ENCODE assay signal across 18 cellular contexts in the genomic region with DNA sequence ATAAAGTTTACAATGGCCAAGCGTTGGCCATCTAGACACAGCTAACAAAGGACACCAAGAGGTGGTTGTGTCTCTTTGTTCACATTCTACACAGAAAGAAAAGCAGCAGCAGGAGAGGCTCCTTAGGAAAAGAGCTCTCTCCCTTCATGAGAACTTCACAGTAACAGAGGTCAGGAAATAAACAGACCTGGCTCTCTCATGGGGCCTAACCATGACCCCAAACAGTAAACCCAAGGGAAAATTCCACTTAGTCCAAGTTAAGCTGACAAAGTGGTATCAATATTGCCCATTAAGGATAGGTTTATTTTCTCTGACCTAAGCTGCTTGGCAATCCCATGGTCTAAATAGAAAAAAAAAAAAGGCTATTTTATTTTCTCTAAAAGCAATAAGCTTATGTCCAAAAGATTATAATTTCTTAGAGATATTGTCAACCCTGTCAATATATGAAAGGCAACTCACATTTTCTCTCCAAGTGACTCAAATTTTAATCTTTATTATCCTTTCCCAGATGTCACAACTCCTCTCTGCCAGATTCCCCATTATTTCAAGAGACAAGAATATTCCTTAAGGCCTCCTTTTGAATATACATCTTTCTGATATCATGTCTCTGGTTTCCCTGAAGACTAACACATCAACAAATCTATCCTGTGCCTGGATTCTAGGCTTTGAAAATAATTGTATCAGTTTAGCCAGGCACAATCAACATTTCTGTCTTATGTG.
DNase-seq lines count a peak whose midpoint lies in the region; TF ChIP-seq lines count a peak whose summit lies in the region.
"Had no signal": no experiment of that assay in that cellular context is flagged by ENCODE, and none has a peak within 500 bp of the region (broad histone marks: within the 10 kb centered on the region; RNA-seq: fewer than 3 reads in every experiment).

No MANE protein-coding gene starts in this region.

- no peak overlapping the region for H2BK15ac ChIP-seq in mesenchymal stem cell (ENCODE audit: low read depth, poor library complexity, severe bottlenecking)

- no peaks in the 10 kb centered on the region for H3K9me3 ChIP-seq in BLaER1 treated with 17β-estradiol and CSF1 and Interleukin-3, amounts not matched to agents 10 nM and 100 nM (replicated peaks in 1 of 11)
- no peaks in the 10 kb centered on the region for H3K9me3 ChIP-seq in mesenchymal stem cell (ENCODE audit: control insufficient read depth, low read length)
- no peaks in the 10 kb centered on the region for H3K9me3 ChIP-seq in neural progenitor cell (ENCODE audit: low read depth)
- H3K9me3 ChIP-seq in thyroid gland = no peaks in the 10 kb centered on the region
- H3K9me3 ChIP-seq: BE2C had no signal

- peaks cover 43% of the 10 kb centered on the region for H3K4me1 Mint-ChIP-seq in neural progenitor cell

- H3K14ac ChIP-seq in mesenchymal stem cell (ENCODE audit: low read length in 2 of 2) = no peak overlapping the region

- H3K27me3 Mint-ChIP-seq in neural progenitor cell (ENCODE audit: insufficient read depth, low read depth) = no peaks in the 10 kb centered on the region

- peaks cover 9% of the 10 kb centered on the region for H3F3A ChIP-seq in neural progenitor cell (ENCODE audit: low read depth)

- H2BK5ac ChIP-seq in mesenchymal stem cell (ENCODE audit: low read depth, low read length, poor library complexity, severe bottlenecking) = no peak overlapping the region

- H3K18ac ChIP-seq in mesenchymal stem cell (ENCODE audit: low read depth in 1 of 2, low read length in 2 of 2) = no peak overlapping the region

- H3K36me3 ChIP-seq in BLaER1 treated with 17β-estradiol and CSF1 and Interleukin-3, amounts not matched to agents 10 nM and 100 nM = no peaks in the 10 kb centered on the region
- H3K36me3 ChIP-seq in mesenchymal stem cell (ENCODE audit: control insufficient read depth in 1 of 2, insufficient read depth in 2 of 2, low read depth in 1 of 2, low read length in 2 of 2) (no peaks in the 10 kb centered on the region), neural progenitor cell (no peaks in the 10 kb centered on the region), thyroid gland (no peaks in the 10 kb centered on the region)
- H3K36me3 ChIP-seq: BE2C had no signal

- H4K8ac ChIP-seq in mesenchymal stem cell (ENCODE audit: low read length) = no peak overlapping the region

- peak overlapping the region in 8 of 11 experiments; percentile 10 to 79 (median 70); a peak in 14 of 22 replicates for H3K4me2 ChIP-seq in BLaER1 treated with 17β-estradiol and CSF1 and Interleukin-3, amounts not matched to agents 10 nM and 100 nM
- H3K4me2 ChIP-seq in mesenchymal stem cell (ENCODE audit: low read length, poor library complexity, severe bottlenecking) (no peak overlapping the region), neural progenitor cell (no peak overlapping the region)

- TF ChIP-seq CTCF in neural progenitor cell (IDR thresholded peaks at IDR 0.05) (no peak), thyroid gland (IDR thresholded peaks at IDR 0.05) (no peak)

- no peak overlapping the region for H3K4me3 ChIP-seq in BLaER1 treated with 17β-estradiol and CSF1 and Interleukin-3, amounts not matched to agents 10 nM and 100 nM
- H3K4me3 ChIP-seq in mesenchymal stem cell (ENCODE audit: insufficient read depth in 1 of 2, low read depth in 1 of 2, low read length in 2 of 2) (no peak overlapping the region), neural progenitor cell (no peak overlapping the region), thyroid gland (replicated peaks in 1 of 3) (no peak overlapping the region)
- H3K4me3 ChIP-seq: GM23338 had no signal

- WGBS in mesenchymal stem cell = 100% methylated on average over 1 of the region's 1 CpG
- WGBS in thyroid gland, 2 donors = 76 to 83% methylated on average over 1 of the region's 1 CpG

- no peak overlapping the region for H3K4me3 Mint-ChIP-seq in neural progenitor cell
- H3K4me3 Mint-ChIP-seq: CD14-positive monocyte; CD4-positive, alpha-beta memory T cell; GM23338 had no signal

- no peak for TF ChIP-seq POLR2A in thyroid gland (IDR thresholded peaks at IDR 0.05)

- H3K4me1 ChIP-seq in BLaER1 treated with 17β-estradiol and CSF1 and Interleukin-3, amounts not matched to agents 10 nM and 100 nM = peaks cover 24 to 44% (median 38%) of the 10 kb centered on the region in 10 experiments
- peaks cover 1% of the 10 kb centered on the region for H3K4me1 ChIP-seq in mesenchymal stem cell (ENCODE audit: control insufficient read depth, insufficient read depth, low read depth, low read length)
- H3K4me1 ChIP-seq in neural progenitor cell = peaks cover 17% of the 10 kb centered on the region
- peaks cover 15 to 19% of the 10 kb centered on the region in 2 donors for H3K4me1 ChIP-seq in thyroid gland
- H3K4me1 ChIP-seq: BE2C had no signal

- peaks cover 4% of the 10 kb centered on the region for H3K36me3 Mint-ChIP-seq in neural progenitor cell
- H3K36me3 Mint-ChIP-seq: CD14-positive monocyte; CD4-positive, alpha-beta memory T cell had no signal

- H3K27ac Mint-ChIP-seq in neural progenitor cell = peak overlapping the region; percentile 88
- H3K27ac Mint-ChIP-seq: CD14-positive monocyte, GM23338 had no signal

- H3K79me2 ChIP-seq in neural progenitor cell (ENCODE audit: low read depth) = no peaks in the 10 kb centered on the region

- H2AFZ ChIP-seq in mesenchymal stem cell (ENCODE audit: low read depth, low read length) (no peak overlapping the region), neural progenitor cell (replicated peaks) (no peak overlapping the region)

- intact Hi-C loops in thyroid gland (cut with DNase I) = no loop called here

- H2BK12ac ChIP-seq in mesenchymal stem cell (ENCODE audit: low read length in 2 of 2) = no peak overlapping the region

- H3K9me3 Mint-ChIP-seq in neural progenitor cell = peaks cover 5% of the 10 kb centered on the region
- H3K9me3 Mint-ChIP-seq: CD14-positive monocyte; CD4-positive, alpha-beta memory T cell; GM23338 had no signal

- H3K9ac ChIP-seq in BLaER1 treated with 17β-estradiol and CSF1 and Interleukin-3, amounts not matched to agents 10 nM and 100 nM = no peak overlapping the region
- no peak overlapping the region for H3K9ac ChIP-seq in mesenchymal stem cell (ENCODE audit: low read length)
- H3K9ac ChIP-seq in neural progenitor cell = no peak overlapping the region

- H2AK5ac ChIP-seq in mesenchymal stem cell (ENCODE audit: low read length, severe bottlenecking) = peak overlapping the region; percentile 91

- H2BK120ac ChIP-seq in mesenchymal stem cell (ENCODE audit: low read depth, low read length) = no peak overlapping the region

- no peak overlapping the region for H3K27ac ChIP-seq in BLaER1 treated with 17β-estradiol and CSF1 and Interleukin-3, amounts not matched to agents 10 nM and 100 nM
- H3K27ac ChIP-seq in mesenchymal stem cell (ENCODE audit: low read length, poor library complexity, severe bottlenecking) = no peak overlapping the region
- no peak overlapping the region for H3K27ac ChIP-seq in neural progenitor cell
- H3K27ac ChIP-seq in thyroid gland = peak overlapping the region; percentile 54 to 64 (median 59)
- H3K27ac ChIP-seq: HL-60 had no signal

- DNase-seq in mesenchymal stem cell (no peak), neural progenitor cell (ENCODE audit: low spot score) (no peak), thyroid gland (no peak), NCI-H748 treated with DMSO at 0.1 percent for 48 hours (lab: John Stamatoyannopoulos, UW) (no peak), OCI-M2 (lab: John Stamatoyannopoulos, UW; ENCODE audit: unreplicated experiment) (no peak)
- no peak for DNase-seq in stimulated activated CD4-positive, alpha-beta T cell treated with anti-CD3 and anti-CD28 coated beads, Interleukin-4, amount 100 ng/mL, for 24 hours
- DNase-seq: ACHN; BE2C; CD4-positive, alpha-beta memory T cell; DMS153; DMS79 treated with DMSO at 0.1 percent for 48 hours; GF-D8; HCEC 1CT; IMR-90 had no signal

- H3K23ac ChIP-seq in mesenchymal stem cell (ENCODE audit: low read length in 2 of 2) = no peak overlapping the region

- no peaks in the 10 kb centered on the region for H4K20me1 ChIP-seq in BLaER1 treated with 17β-estradiol and CSF1 and Interleukin-3, amounts not matched to agents 10 nM and 100 nM
- H4K20me1 ChIP-seq in neural progenitor cell (ENCODE audit: low read depth) = no peaks in the 10 kb centered on the region

- H3K79me1 ChIP-seq in mesenchymal stem cell (replicated peaks; ENCODE audit: low read length, poor library complexity, severe bottlenecking) = no peaks in the 10 kb centered on the region

- no peaks in the 10 kb centered on the region for H3K27me3 ChIP-seq in BLaER1 treated with 17β-estradiol and CSF1 and Interleukin-3, amounts not matched to agents 10 nM and 100 nM
- H3K27me3 ChIP-seq in mesenchymal stem cell (ENCODE audit: control insufficient read depth in 1 of 2, insufficient read depth in 1 of 2, low read length in 2 of 2) = no peaks in the 10 kb centered on the region
- no peaks in the 10 kb centered on the region for H3K27me3 ChIP-seq in neural progenitor cell
- H3K27me3 ChIP-seq in thyroid gland = no peaks in the 10 kb centered on the region
- H3K27me3 ChIP-seq: BE2C had no signal

- H4K91ac ChIP-seq in mesenchymal stem cell (ENCODE audit: low read length) = no peak overlapping the region

- no peak overlapping the region for H3K4ac ChIP-seq in mesenchymal stem cell (ENCODE audit: low read depth in 1 of 2, low read length in 2 of 2)

Comparison
In these comparisons a context has a peak if more than half of its experiments do, and no peak if none do; other contexts are left out.
1. H3K27ac ChIP-seq: peak in thyroid gland (3 of 3); none in BLaER1 treated with 17β-estradiol and CSF1 and Interleukin-3, amounts not matched to agents 10 nM and 100 nM (0 of 11), mesenchymal stem cell (single experiment) and neural progenitor cell (single experiment).
2. H3K4me2 ChIP-seq: peak in BLaER1 treated with 17β-estradiol and CSF1 and Interleukin-3, amounts not matched to agents 10 nM and 100 nM (8 of 11); none in mesenchymal stem cell (single experiment) and neural progenitor cell (single experiment).